Comparison of ENCODE assay signal across 1 cellular context in genomic region chr1:94553323-94553730, GRCh38.
TF ChIP-seq lines count a peak whose summit lies in the region.

No MANE protein-coding gene starts in this region.

TF ChIP-seq in HepG2, 621 proteins besides CTCF, POLR2A, EP300 and RAD21 (continues in another document):
- peak; percentile 46 for TF ChIP-seq SALL1 (CRISPR knock-in tag; IDR thresholded peaks at IDR 0.05)
- peak; percentile 28; the same call in 1 of the 2 replicates for TF ChIP-seq RXRA (CRISPR knock-in tag; IDR thresholded peaks at IDR 0.05)
- TF ChIP-seq SIX4 (CRISPR knock-in tag; IDR thresholded peaks at IDR 0.05), result peak; percentile 50; the same call in 1 of the 2 replicates
- TF ChIP-seq HNF4A (CRISPR knock-in tag; IDR thresholded peaks at IDR 0.05), result peak; percentile 29; the same call in 1 of the 2 replicates
- TF ChIP-seq PRPF4 (IDR thresholded peaks at IDR 0.05; ENCODE audit: low read depth, low read length, poor library complexity, severe bottlenecking), result no peak
- TF ChIP-seq BCL6 (CRISPR knock-in tag; IDR thresholded peaks at IDR 0.05), result peak; percentile 78
- TF ChIP-seq SAP130 (CRISPR knock-in tag; IDR thresholded peaks at IDR 0.05; ENCODE audit: low read depth), result 0 out of 2 replicates have a peak, but pooled peaks have one; percentile 19
- TF ChIP-seq GATAD1 (CRISPR knock-in tag; IDR thresholded peaks at IDR 0.05), result no peak
- 0 out of 2 replicates have a peak, but pooled peaks have one; percentile 24 for TF ChIP-seq FOXA3 (CRISPR knock-in tag; IDR thresholded peaks at IDR 0.05)
- peak; percentile 26; the same call in 1 of the 2 replicates for TF ChIP-seq AHDC1 (CRISPR knock-in tag; IDR thresholded peaks at IDR 0.05; ENCODE audit: borderline replicate concordance)
- no peak; the same call in 1 of the 2 replicates for TF ChIP-seq NCOA2 (CRISPR knock-in tag; IDR thresholded peaks at IDR 0.05)
- TF ChIP-seq RARA (CRISPR knock-in tag; IDR thresholded peaks at IDR 0.05), result peak; percentile 45
- no peak for TF ChIP-seq RBAK (CRISPR knock-in tag; IDR thresholded peaks at IDR 0.05)
- TF ChIP-seq HINFP (CRISPR knock-in tag; IDR thresholded peaks at IDR 0.05; ENCODE audit: low read depth), result no peak
- peak; percentile 69; the same call in 1 of the 2 replicates for TF ChIP-seq ETV5 (CRISPR knock-in tag; IDR thresholded peaks at IDR 0.05; ENCODE audit: borderline replicate concordance)
- TF ChIP-seq ZNF281 (CRISPR knock-in tag; IDR thresholded peaks at IDR 0.05; ENCODE audit: borderline replicate concordance), result 0 out of 2 replicates have a peak, but pooled peaks have one; percentile 19
- no peak for TF ChIP-seq YEATS4 (CRISPR knock-in tag; IDR thresholded peaks at IDR 0.05; ENCODE audit: borderline replicate concordance)
- TF ChIP-seq ZKSCAN1 (IDR thresholded peaks at IDR 0.05; ENCODE audit: low read length), result no peak
- no peak for TF ChIP-seq ZBED4 (CRISPR knock-in tag; IDR thresholded peaks at IDR 0.05; ENCODE audit: borderline replicate concordance)
- peak; percentile 64 for TF ChIP-seq ARID5B (CRISPR knock-in tag; IDR thresholded peaks at IDR 0.05)
- 0 out of 2 replicates have a peak, but pooled peaks have one; percentile 15 for TF ChIP-seq GATAD2A (CRISPR knock-in tag; IDR thresholded peaks at IDR 0.05)
- TF ChIP-seq PRDM10 (CRISPR knock-in tag; IDR thresholded peaks at IDR 0.05; ENCODE audit: low read depth), result no peak
- TF ChIP-seq SIN3A (IDR thresholded peaks at IDR 0.05; ENCODE audit: borderline replicate concordance, low read depth, low read length), result no peak
- TF ChIP-seq FOXO1 (CRISPR knock-in tag; IDR thresholded peaks at IDR 0.05), result peak; percentile 37; the same call in 1 of the 2 replicates
- TF ChIP-seq FOXP1 (IDR thresholded peaks at IDR 0.05), result no peak
- peak; percentile 40; the same call in 1 of the 2 replicates for TF ChIP-seq FOXP1 (CRISPR knock-in tag; IDR thresholded peaks at IDR 0.05)
- no peak for TF ChIP-seq ELK4 (CRISPR knock-in tag; IDR thresholded peaks at IDR 0.05; ENCODE audit: borderline replicate concordance)
- no peak for TF ChIP-seq SOX13 (IDR thresholded peaks at IDR 0.05)
- TF ChIP-seq SOX13 (CRISPR knock-in tag; conservative IDR thresholded peaks at IDR 0.05 in 1 of 2, IDR thresholded peaks at IDR 0.05 in 1 of 2), result peak in 1 of 2 experiments; percentile 44; a peak in 1 of 4 replicates
